8 cellular contexts compared by ENCODE assay signal in the genomic region with DNA sequence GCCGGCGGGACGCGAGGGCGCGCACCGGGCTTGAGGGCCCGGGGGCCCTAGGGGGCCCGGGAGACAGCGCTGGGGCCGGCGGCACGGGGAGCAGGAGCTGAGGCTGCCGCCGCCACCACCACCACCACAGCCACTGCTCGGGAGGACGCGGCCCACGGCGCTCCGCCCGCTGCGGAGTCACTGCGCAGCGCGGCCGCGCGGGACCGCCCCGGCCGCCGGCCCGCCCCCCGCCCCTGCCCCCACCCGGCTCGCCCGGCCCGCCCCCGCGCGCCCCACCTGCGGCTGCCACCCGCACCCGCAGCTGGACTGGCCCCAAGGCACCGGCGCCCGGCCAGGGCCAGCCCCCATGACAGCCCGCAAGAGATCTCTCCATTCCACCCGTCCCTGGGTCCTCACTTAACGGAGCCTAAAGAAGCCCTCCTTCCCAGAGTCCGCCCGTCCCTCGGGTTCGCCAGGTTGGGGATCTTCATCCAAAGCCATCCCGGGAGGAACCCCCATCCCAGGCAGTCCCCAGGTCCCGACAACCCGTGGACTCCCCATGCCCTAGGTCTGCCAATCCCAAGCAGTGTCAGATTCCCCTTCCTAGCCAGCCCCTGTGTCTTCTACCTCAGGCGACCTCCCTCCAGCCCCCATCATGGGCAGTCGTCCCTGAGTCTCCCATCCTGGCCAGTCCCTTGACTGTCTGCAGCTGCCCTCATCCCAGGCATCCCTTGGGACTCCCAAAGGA. TPM values are rescaled to one million over a fixed set of nuclear protein-coding genes. Genes with fewer than 3 reads are reported as not detected.
DNase-seq lines count a peak whose midpoint lies in the region; ATAC-seq lines count a peak whose summit lies in the region.

No MANE protein-coding gene starts in this region.

- peaks cover 19% of the 10 kb centered on the region for H3K27me3 Mint-ChIP-seq in activated T-helper 17 cell treated with anti-CD3 and anti-CD28 coated beads, Interleukin-2, amount 50 U/mL, for 72 hours

- peaks cover 9% of the 10 kb centered on the region for H3K4me1 Mint-ChIP-seq in activated T-helper 17 cell treated with anti-CD3 and anti-CD28 coated beads, Interleukin-2, amount 50 U/mL, for 72 hours

- H3K36me3 Mint-ChIP-seq in activated T-helper 17 cell treated with anti-CD3 and anti-CD28 coated beads, Interleukin-2, amount 50 U/mL, for 72 hours (ENCODE audit: low read depth), result no peaks in the 10 kb centered on the region

- no peak overlapping the region for H3K27ac Mint-ChIP-seq in activated T-helper 17 cell treated with anti-CD3 and anti-CD28 coated beads, Interleukin-2, amount 50 U/mL, for 72 hours

- no peaks in the 10 kb centered on the region for H3K9me3 Mint-ChIP-seq in activated T-helper 17 cell treated with anti-CD3 and anti-CD28 coated beads, Interleukin-2, amount 50 U/mL, for 72 hours

- DNase-seq in DMS53 (lab: John Stamatoyannopoulos, UW), result peak; percentile 58
- DNase-seq in DMS53 treated with DMSO at 0.1 percent for 48 hours (lab: John Stamatoyannopoulos, UW; ENCODE audit: unreplicated experiment), result no peak
- DNase-seq in left ventricle myocardium superior, result peak; percentile 36
- no peak for DNase-seq in skeletal muscle cell (ENCODE audit: low read depth)
- no peak for DNase-seq in NCI-H524 treated with DMSO at 0.1 percent for 48 hours (lab: John Stamatoyannopoulos, UW)
- DNase-seq in NCI-H510A treated with DMSO at 0.1 percent for 48 hours (lab: John Stamatoyannopoulos, UW), result no peak
- DNase-seq in NCI-H345 (lab: John Stamatoyannopoulos, UW), result no peak

- H3K4me3 ChIP-seq in skeletal muscle cell (ENCODE audit: low read depth, low read length), result peak overlapping the region; percentile 54

- ATAC-seq in activated T-helper 17 cell treated with anti-CD3 and anti-CD28 coated beads, Interleukin-2, amount 50 U/mL, for 72 hours (replicated peaks), result peak; percentile 33
- peak; percentile 89 for ATAC-seq in left ventricle myocardium superior

- H3K4me3 Mint-ChIP-seq in activated T-helper 17 cell treated with anti-CD3 and anti-CD28 coated beads, Interleukin-2, amount 50 U/mL, for 72 hours, result peak overlapping the region; percentile 61

- intact Hi-C loops in left ventricle myocardium superior (cut with micrococcal nuclease), result no loop called here

RNA-seq across cellular contexts. Expression of a gene that starts 40.0 kb away (rescaled TPM):
- under 1 TPM; 0.32 to 0.56 TPM for total RNA-seq in activated T-helper 17 cell treated with anti-CD3 and anti-CD28 coated beads, Interleukin-2, amount 50 U/mL, for 72 hours
- 12.0 TPM for total RNA-seq in left ventricle myocardium superior

Comparison
In these comparisons a context has a peak if more than half of its experiments do, and no peak if none do; other contexts are left out.
1. DNase-seq: peak in DMS53 (single experiment) and left ventricle myocardium superior (single experiment); none in DMS53 treated with DMSO at 0.1 percent for 48 hours (single experiment), skeletal muscle cell (single experiment), NCI-H524 treated with DMSO at 0.1 percent for 48 hours (single experiment), NCI-H510A treated with DMSO at 0.1 percent for 48 hours (single experiment) and NCI-H345 (single experiment).